In genomic region chr5:40689442-40689841, GRCh38 we compare ENCODE assay signal across 8 cellular contexts. TPM values are rescaled to one million over a fixed set of nuclear protein-coding genes. Genes with fewer than 3 reads are reported as not detected.
A peak's percentile ranks its signal among the peaks of the same experiment; 100 is the strongest.
DNase-seq lines count a peak whose midpoint lies in the region; ATAC-seq, FAIRE-seq and TF ChIP-seq lines count a peak whose summit lies in the region.

No MANE protein-coding gene starts in this region.

- 1% methylated on average over 3 of the region's 3 CpGs for WGBS in GM12878 (ENCODE audit: insufficient coverage, insufficient replicate concordance, low lambda C conversion rate, missing lambda C conversion rate)

- no peak overlapping the region for H3K4me2 ChIP-seq in GM12878 (ENCODE audit: control insufficient read depth, insufficient read depth)

- TF ChIP-seq EP300 in GM12878 (IDR thresholded peaks at IDR 0.05; ENCODE audit: borderline replicate concordance in 1 of 2, control insufficient read depth in 1 of 2, low read depth in 2 of 2, low read length in 2 of 2), result no peak

- TF ChIP-seq CTCF in GM12878 (IDR thresholded peaks at IDR 0.05 in 2 of 3, conservative IDR thresholded peaks at IDR 0.05 in 1 of 3; ENCODE audit: control insufficient read depth in 2 of 3, extremely low read depth in 1 of 3, insufficient read depth in 1 of 3, low read depth in 3 of 3, low read length in 3 of 3) (no peak), D721Med (IDR thresholded peaks at IDR 0.05; ENCODE audit: insufficient read depth, missing control alignments) (no peak)

- H3K36me3 ChIP-seq in GM12878 (ENCODE audit: control insufficient read depth in 2 of 2, insufficient read depth in 2 of 2, low read length in 1 of 2), result no peaks in the 10 kb centered on the region

- H3K79me2 ChIP-seq in GM12878 (ENCODE audit: control insufficient read depth, insufficient read depth, low read length), result no peaks in the 10 kb centered on the region

- no TSS peak for BruUV-seq in GM12878 (replicated peaks; lab: Mats Ljungman, UMichigan)

- no peak overlapping the region for H3K9ac ChIP-seq in GM12878 (ENCODE audit: control insufficient read depth, insufficient read depth, low read length)

- RAD21 ChIA-PET in GM12878 (lab: Charles Lee; ENCODE audit: unreplicated experiment), result interaction anchor here (1.2 to 3.3 kb wide), 5 partner anchors 24 to 1109 kb away, joined by 3 to 18 read pairs (median 4); no protein-coding TSS in a partner anchor

- H2AFZ ChIP-seq in GM12878 (ENCODE audit: control insufficient read depth, low read depth, low read length), result no peak overlapping the region

- no peaks in the 10 kb centered on the region for H4K20me1 ChIP-seq in GM12878 (ENCODE audit: control insufficient read depth, insufficient read depth)

- ATAC-seq in GM21737 (IDR thresholded peaks at IDR 0.05; ENCODE audit: unreplicated experiment) (peak; percentile 46), GM12878 (peak; percentile 71), GM19023 (IDR thresholded peaks at IDR 0.05; ENCODE audit: unreplicated experiment) (no peak)

- FAIRE-seq in GM12878 (lab: Jason Lieb, UNC) (no peak), D721Med (lab: Jason Lieb, UNC) (no peak)

- TF ChIP-seq POLR2A in GM12878 (IDR thresholded peaks at IDR 0.05; ENCODE audit: low read depth, low read length), result no peak

- SMC1A ChIA-PET in GM12878 (lab: Charles Lee; ENCODE audit: uncharacterized antibody, unreplicated experiment), result interaction anchor here (0.6 to 4.0 kb wide), 15 partner anchors 12 to 1091 kb away, joined by 3 to 15 read pairs (median 4); no protein-coding TSS in a partner anchor

- CTCF ChIA-PET in GM12878 (lab: Yijun Ruan, JAX), result interaction anchor here (0.6 to 4.3 kb wide), 15 partner anchors 10 to 1112 kb away, joined by 3 to 28 read pairs (median 4); no protein-coding TSS in a partner anchor
- CTCF ChIA-PET in HEK293T (lab: Yijun Ruan, JAX), result interaction anchor here (0.7 to 2.0 kb wide), 3 partner anchors 741 to 975 kb away, joined by 3 to 8 read pairs (median 4); no protein-coding TSS in a partner anchor

- peak; percentile 88 for DNase-seq in DMS53 (lab: John Stamatoyannopoulos, UW)
- peak; percentile 91 for DNase-seq in NCI-H226
- peak; percentile 34 for DNase-seq in GM12878 (ENCODE audit: low read depth, low spot score)
- DNase-seq in lung microvascular endothelial cell (ENCODE audit: low read depth in 2 of 2), result peak; percentile 94 to 98
- no peak for DNase-seq in HEK293T (ENCODE audit: extremely low spot score)
- no peak for DNase-seq in D721Med (ENCODE audit: insufficient read length, low spot score)

- intact Hi-C loops in GM12878 (cut with micrococcal nuclease; ENCODE audit: unreplicated experiment), result loop anchor here (2.0 to 10.0 kb wide), 6 partner anchors 47 to 1112 kb away; no protein-coding TSS in a partner anchor

- no peak overlapping the region for H3K4me3 ChIP-seq in GM12878

- H3K27ac ChIP-seq in GM12878 (ENCODE audit: control insufficient read depth, insufficient read depth), result no peak overlapping the region

- in situ Hi-C loops in GM12878 (cut with MboI), result loop anchor here (25.0 kb wide), 1 partner anchor 1102 kb away; no protein-coding TSS in a partner anchor

- POLR2A ChIA-PET in GM12878 (lab: Charles Lee) (no interaction called here), HEK293T (lab: Yijun Ruan, JAX) (no interaction called here)

- H3K27me3 ChIP-seq in GM12878 (replicated peaks in 1 of 2; ENCODE audit: control insufficient read depth in 2 of 2, insufficient read depth in 2 of 2, low read length in 1 of 2), result no peaks in the 10 kb centered on the region

- no peaks in the 10 kb centered on the region for H3K4me1 ChIP-seq in GM12878 (ENCODE audit: control insufficient read depth, insufficient read depth, low read length)

- no peak for TF ChIP-seq RAD21 in GM12878 (IDR thresholded peaks at IDR 0.05; ENCODE audit: insufficient read depth, low read depth, low read length)

- H3K9me3 ChIP-seq in GM12878 (replicated peaks; ENCODE audit: control insufficient read depth, insufficient read depth, low read length), result no peaks in the 10 kb centered on the region; the same call in 2 of the 3 replicates

TF ChIP-seq in GM12878, 131 proteins besides CTCF, POLR2A, EP300 and RAD21 (continues in another document):
- no peak for TF ChIP-seq NKRF (conservative IDR thresholded peaks at IDR 0.05)
- TF ChIP-seq RELA (IDR thresholded peaks at IDR 0.05; ENCODE audit: borderline replicate concordance, partially characterized antibody), result no peak
- no peak for TF ChIP-seq USF1 (IDR thresholded peaks at IDR 0.05; ENCODE audit: borderline replicate concordance, extremely low read length, insufficient read depth, low read depth, low read length)
- no peak for TF ChIP-seq SMC3 (IDR thresholded peaks at IDR 0.05; ENCODE audit: borderline replicate concordance, low read length)
- TF ChIP-seq SRF (IDR thresholded peaks at IDR 0.05; ENCODE audit: low read depth in 2 of 2, low read length in 2 of 2), result no peak
- TF ChIP-seq NRF1 (conservative IDR thresholded peaks at IDR 0.05; ENCODE audit: low read depth, low read length), result no peak
- no peak for TF ChIP-seq PAX8 (IDR thresholded peaks at IDR 0.05)

TF ChIP-seq in HEK293T, 16 proteins besides CTCF, POLR2A, EP300 and RAD21:
- no peak for TF ChIP-seq FOXM1 (IDR thresholded peaks at IDR 0.05; ENCODE audit: borderline replicate concordance)
- no peak for TF ChIP-seq L3MBTL2 (conservative IDR thresholded peaks at IDR 0.05)
- TF ChIP-seq FOXA1 (IDR thresholded peaks at IDR 0.05), result no peak
- no peak for TF ChIP-seq SUZ12 (IDR thresholded peaks at IDR 0.05)
- TF ChIP-seq ELF4 (IDR thresholded peaks at IDR 0.05), result no peak
- TF ChIP-seq HDGF (IDR thresholded peaks at IDR 0.05; ENCODE audit: borderline replicate concordance), result no peak
- no peak for TF ChIP-seq ZNF384 (IDR thresholded peaks at IDR 0.05)
- no peak for TF ChIP-seq SP1 (IDR thresholded peaks at IDR 0.05)
- TF ChIP-seq CTBP1 (IDR thresholded peaks at IDR 0.05; ENCODE audit: borderline replicate concordance), result no peak
- no peak for TF ChIP-seq BHLHE40 (IDR thresholded peaks at IDR 0.05; ENCODE audit: borderline replicate concordance)
- no peak for TF ChIP-seq ARNT (IDR thresholded peaks at IDR 0.05)
- no peak for TF ChIP-seq TARDBP (IDR thresholded peaks at IDR 0.05)

RNA-seq across cellular contexts. Expression of gene PTGER4, which starts 9.7 kb away (rescaled TPM):
- total RNA-seq in GM12878 (2013; cell fraction: nucleolus; rRNA removed), result 4.8 and 6.2 TPM in 2 replicates
- total RNA-seq in GM12878 (2014; rRNA removed) (1.9 and 2.6 TPM in 2 replicates), GM12878 (2014; rRNA removed; fragmentation: Illumina TruSeq; extraction: Trizol) (0.32 and 0.54 TPM in 2 replicates), GM12878 (2021) (1.8 and 1.9 TPM in 2 replicates), lung microvascular endothelial cell (5.2 and 7.6 TPM in 2 replicates)
- polyA plus RNA-seq in GM12878 (2011; ENCODE audit: low read depth), result 0.84 TPM
- polyA plus RNA-seq in GM12878 (2011; rRNA removed) (2.8 and 3.7 TPM in 2 replicates), GM12878 (2014; fragmentation: Illumina TruSeq; extraction: Trizol) (0.22 and 0.31 TPM in 2 replicates), GM12878 (2014; fragmentation: Nextera tagmentation; extraction: Ambion mirVana) (under 1 TPM; 0.15 to 0.18 TPM), GM12878 (2014; rRNA removed) (0.63 and 1.8 TPM in 2 replicates), GM12878 (2016; fragmentation: Nextera tagmentation; extraction: Ambion mirVana) (1 to 10 TPM in 1 of 2 experiments, under 1 TPM in 1; 0.60 to 2.3 TPM)
- polyA plus RNA-seq in GM12878 (2011; cell fraction: cytosol; rRNA removed), result 6.6 and 8.7 TPM in 2 replicates
- 11.3 and 13.7 TPM in 2 replicates for polyA plus RNA-seq in GM12878 (2011; cell fraction: nucleus; rRNA removed)
- 0.42 and 0.49 TPM in 2 replicates for polyA plus RNA-seq in GM12878 (2012)
- polyA minus RNA-seq in GM12878 (2011; rRNA and poly(A)+ RNA removed), result 5.0 and 11.5 TPM in 2 replicates
- polyA minus RNA-seq in GM12878 (2011; cell fraction: cytosol; rRNA and poly(A)+ RNA removed), result 6.5 and 10.9 TPM in 2 replicates
- polyA minus RNA-seq in GM12878 (2011; cell fraction: nucleus; rRNA and poly(A)+ RNA removed), result 22.1 and 38.8 TPM in 2 replicates

Comparison
In these comparisons a context has a peak if more than half of its experiments do, and no peak if none do; other contexts are left out.
1. DNase-seq: peak in DMS53 (single experiment), NCI-H226 (single experiment), GM12878 (single experiment) and lung microvascular endothelial cell (2 of 2); none in HEK293T (single experiment) and D721Med (single experiment).